In the genomic region with DNA sequence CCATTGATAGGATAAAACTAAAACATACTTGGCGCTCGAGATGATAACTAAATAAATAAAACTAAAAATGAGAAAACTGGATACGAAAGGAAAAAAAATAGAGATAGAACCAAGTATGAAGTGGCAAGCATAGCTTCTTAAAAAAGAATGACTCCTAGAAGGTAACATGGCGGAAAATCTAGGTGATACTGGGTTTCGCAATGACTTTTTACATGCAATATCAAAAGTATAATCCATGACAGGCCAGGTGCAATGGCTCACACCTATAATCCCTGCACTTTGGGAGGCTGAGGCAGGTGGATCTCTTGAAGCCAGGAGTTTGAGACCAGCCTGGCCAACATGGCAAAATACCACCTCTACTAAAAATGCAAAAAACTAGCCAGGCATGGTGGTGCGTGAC, we compare ENCODE assay signal across 28 cellular contexts.
DNase-seq lines count a peak whose midpoint lies in the region; ATAC-seq, FAIRE-seq and TF ChIP-seq lines count a peak whose summit lies in the region.
"Had no signal": no experiment of that assay in that cellular context is flagged by ENCODE, and none has a peak within 500 bp of the region (broad histone marks: within the 10 kb centered on the region; RNA-seq: fewer than 3 reads in every experiment).

No MANE protein-coding gene starts in this region.

- no CpG with 5 or more reads among the region's 6 CpGs for WGBS in IMR-90 (ENCODE audit: extremely low coverage in 2 of 2, insufficient read length in 1 of 2), 2 experiments
- 96% methylated on average over 6 of the region's 6 CpGs for WGBS in K562 (ENCODE audit: insufficient coverage, low coverage, missing lambda C conversion rate)
- WGBS in H1 (ENCODE audit: extremely low coverage in 1 of 2, insufficient coverage in 1 of 2, insufficient read length in 1 of 2, insufficient replicate concordance in 2 of 2, low coverage in 1 of 2, low lambda C conversion rate in 2 of 2, missing lambda C conversion rate in 1 of 2), 2 experiments, result 93% methylated on average over 6 of the region's 6 CpGs; no CpG with 5 or more reads in 1 of the 2 experiments

- no peak overlapping the region for H2BK120ac ChIP-seq in IMR-90 (ENCODE audit: low read depth, low read length)
- H2BK120ac ChIP-seq in H1 (replicated peaks; ENCODE audit: low read depth, low read length), result no peak overlapping the region

- H3K4me3 Mint-ChIP-seq in GM23338, result no peak overlapping the region
- H3K4me3 Mint-ChIP-seq: CD14-positive monocyte; CD4-positive, alpha-beta memory T cell; CD4-positive, CD25-positive, alpha-beta regulatory T cell; CD8-positive, alpha-beta memory T cell had no signal

- no TSS peak for BruUV-seq in IMR-90 (replicated peaks; lab: Mats Ljungman, UMichigan)
- BruUV-seq in K562 (replicated peaks; lab: Mats Ljungman, UMichigan), result no TSS peak

- no peak overlapping the region for H3K9ac ChIP-seq in IMR-90 (ENCODE audit: low read depth, low read length)
- no peak overlapping the region for H3K9ac ChIP-seq in K562 (ENCODE audit: insufficient read depth in 1 of 2, low read depth in 2 of 2, low read length in 2 of 2)
- no peak overlapping the region for H3K9ac ChIP-seq in H1 (replicated peaks in 1 of 4; ENCODE audit: extremely low read depth in 1 of 4, low read depth in 3 of 4, low read length in 3 of 4)
- H3K9ac ChIP-seq: BLaER1 had no signal

- H3K23ac ChIP-seq in IMR-90 (ENCODE audit: low read depth, low read length), result no peak overlapping the region
- no peak overlapping the region for H3K23ac ChIP-seq in H1 (ENCODE audit: insufficient read length)

- no peak for ATAC-seq in GM23338
- no peak for ATAC-seq in IMR-90 (ENCODE audit: low read depth)
- ATAC-seq in K562, result no peak
- ATAC-seq: GM12878 had no signal

- intact Hi-C loops in IMR-90 (cut with micrococcal nuclease) (no loop called here), K562 (cut with micrococcal nuclease) (loop anchor here (5.0 kb wide), 1 partner anchor 824 kb away; no protein-coding TSS in a partner anchor)

- in situ Hi-C loops in IMR-90 (cut with MboI; ENCODE audit: low sequenced_read_pairs), result no loop called here
- in situ Hi-C loops in K562 (cut with MboI), result no loop called here

- no peak for FAIRE-seq in K562 (lab: Jason Lieb, UNC)
- no peak for FAIRE-seq in H1 (lab: Jason Lieb, UNC)
- no peak for FAIRE-seq in D721Med (lab: Jason Lieb, UNC)
- FAIRE-seq: A204.1, GM12878, GM12892, GM18507 had no signal

- H2AK5ac ChIP-seq in IMR-90 (ENCODE audit: low read depth, low read length) (peak overlapping the region; percentile 9; the same call in 1 of the 2 replicates), H1 (ENCODE audit: low read depth, low read length) (no peak overlapping the region)

- H4K20me1 ChIP-seq in GM23338 (replicated peaks; ENCODE audit: insufficient read depth), result no peaks in the 10 kb centered on the region
- peaks cover 19% of the 10 kb centered on the region; the same call in 1 of the 2 replicates for H4K20me1 ChIP-seq in IMR-90 (ENCODE audit: insufficient read depth, low read length)
- no peaks in the 10 kb centered on the region for H4K20me1 ChIP-seq in K562 (replicated peaks; ENCODE audit: control insufficient read depth, insufficient read depth, low read length)
- no peaks in the 10 kb centered on the region for H4K20me1 ChIP-seq in H1 (replicated peaks in 1 of 2; ENCODE audit: control insufficient read depth in 1 of 2, insufficient read depth in 2 of 2, low read length in 2 of 2)

- no peak overlapping the region for H3K27ac ChIP-seq in GM23338 (ENCODE audit: low read depth)
- no peak overlapping the region for H3K27ac ChIP-seq in IMR-90 (ENCODE audit: insufficient read depth, low read length)
- H3K27ac ChIP-seq in K562 (ENCODE audit: extremely low read depth, low read depth, low read length), result no peak overlapping the region
- no peak overlapping the region for H3K27ac ChIP-seq in H1 (ENCODE audit: low read depth, low read length)
- H3K27ac ChIP-seq: BLaER1 had no signal

- H3K27me3 ChIP-seq in GM23338 (ENCODE audit: insufficient read depth) (no peaks in the 10 kb centered on the region), IMR-90 (ENCODE audit: control insufficient read depth, insufficient read depth, low read length) (no peaks in the 10 kb centered on the region), K562 (ENCODE audit: control insufficient read depth in 2 of 2, insufficient read depth in 2 of 2, low read length in 2 of 2) (no peaks in the 10 kb centered on the region), H1 (replicated peaks in 1 of 4; ENCODE audit: control insufficient read depth in 3 of 4, extremely low read depth in 1 of 4, insufficient read depth in 3 of 4, low read length in 3 of 4) (no peaks in the 10 kb centered on the region)
- H3K27me3 ChIP-seq: BE2C, BLaER1 had no signal

- H3K36me3 ChIP-seq in GM23338 (ENCODE audit: insufficient read depth), result no peaks in the 10 kb centered on the region
- H3K36me3 ChIP-seq in IMR-90 (ENCODE audit: control insufficient read depth, insufficient read depth, low read length), result peaks cover 2% of the 10 kb centered on the region; the same call in 1 of the 2 replicates
- peaks cover 3% of the 10 kb centered on the region; the same call in 1 of the 3 replicates for H3K36me3 ChIP-seq in K562 (ENCODE audit: control insufficient read depth, insufficient read depth, low read length)
- H3K36me3 ChIP-seq in H1 (ENCODE audit: control insufficient read depth in 2 of 4, insufficient read depth in 4 of 4, low read length in 3 of 4), result no peaks in the 10 kb centered on the region
- H3K36me3 ChIP-seq: BE2C had no signal

- no peaks in the 10 kb centered on the region for H3K9me3 ChIP-seq in IMR-90 (ENCODE audit: control insufficient read depth, insufficient read depth, low read length)
- H3K9me3 ChIP-seq in K562 (replicated peaks; ENCODE audit: control insufficient read depth, insufficient read depth, low read depth, low read length), result no peaks in the 10 kb centered on the region
- H3K9me3 ChIP-seq in H1 (ENCODE audit: insufficient read depth in 2 of 2, low read depth in 1 of 2, low read length in 1 of 2), result no peaks in the 10 kb centered on the region
- H3K9me3 ChIP-seq: BE2C, Caco-2 had no signal

- no peaks in the 10 kb centered on the region for H3K27me3 Mint-ChIP-seq in GM23338 (ENCODE audit: insufficient read depth, low read depth, poor library complexity)
- H3K27me3 Mint-ChIP-seq: CD4-positive, alpha-beta memory T cell; CD4-positive, CD25-positive, alpha-beta regulatory T cell; CD8-positive, alpha-beta memory T cell had no signal

- peaks cover 42% of the 10 kb centered on the region for H3K4me1 Mint-ChIP-seq in GM23338

- no peak overlapping the region for H4K5ac ChIP-seq in IMR-90 (ENCODE audit: low read depth, low read length)
- no peak overlapping the region for H4K5ac ChIP-seq in H1 (ENCODE audit: insufficient read length, low read depth, low read length)

- TF ChIP-seq EP300 in K562 (IDR thresholded peaks at IDR 0.05; ENCODE audit: low read length) (no peak), H1 (IDR thresholded peaks at IDR 0.05; ENCODE audit: borderline replicate concordance in 1 of 2, low read depth in 2 of 2, low read length in 2 of 2) (no peak)

- H2BK12ac ChIP-seq in H1 (ENCODE audit: low read depth, low read length), result no peak overlapping the region

- CTCF ChIA-PET in IMR-90 (lab: Yijun Ruan, JAX), result no interaction called here
- CTCF ChIA-PET in K562 (lab: Yijun Ruan, JAX; ENCODE audit: low intra/inter-chr PET ratio), result no interaction called here
- CTCF ChIA-PET in H1 (lab: Charles Lee; ENCODE audit: partially characterized antibody), result interaction anchor here (0.6 to 1.8 kb wide), 2 partner anchors 15 to 64 kb away, joined by 3 to 4 read pairs; no protein-coding TSS in a partner anchor

- H3K4me1 ChIP-seq in GM23338 (ENCODE audit: insufficient read depth) (peaks cover 22% of the 10 kb centered on the region), IMR-90 (ENCODE audit: control insufficient read depth, insufficient read depth, low read length) (peaks cover 7% of the 10 kb centered on the region), K562 (replicated peaks in 1 of 2; ENCODE audit: control insufficient read depth in 2 of 2, insufficient read depth in 2 of 2, low read length in 2 of 2) (no peaks in the 10 kb centered on the region), H1 (replicated peaks in 1 of 4; ENCODE audit: control insufficient read depth in 3 of 4, insufficient read depth in 4 of 4, low read length in 3 of 4) (peaks cover 2 to 9% (median 8%) of the 10 kb centered on the region in 4 experiments; a peak in 4 of 7 replicates)
- H3K4me1 ChIP-seq: BE2C, BLaER1 had no signal

- H2AK9ac ChIP-seq in IMR-90 (replicated peaks; ENCODE audit: low read depth, low read length, poor library complexity), result no peak overlapping the region

- no peak overlapping the region for H3K4ac ChIP-seq in IMR-90 (ENCODE audit: low read depth, low read length)
- H3K4ac ChIP-seq in H1 (replicated peaks; ENCODE audit: insufficient read length, low read depth, low read length), result no peak overlapping the region

- H3K79me1 ChIP-seq in IMR-90 (ENCODE audit: low read depth in 1 of 2, low read length in 2 of 2), result peaks cover 25 to 39% of the 10 kb centered on the region in 2 experiments
- H3K79me1 ChIP-seq in H1 (ENCODE audit: low read depth, low read length), result no peaks in the 10 kb centered on the region

- H3K14ac ChIP-seq in IMR-90 (replicated peaks; ENCODE audit: low read depth, low read length), result 0 out of 2 replicates have a peak overlapping the region, but pooled peaks have one; percentile 0
- H3K14ac ChIP-seq in H1 (ENCODE audit: insufficient read length), result no peak overlapping the region

- H3K18ac ChIP-seq in IMR-90 (ENCODE audit: low read depth, low read length), result no peak overlapping the region
- H3K18ac ChIP-seq in H1 (ENCODE audit: extremely low read depth, low read length), result no peak overlapping the region

- H3K23me2 ChIP-seq in H1 (ENCODE audit: low read depth, low read length), result no peaks in the 10 kb centered on the region

- peaks cover 16% of the 10 kb centered on the region for H3K36me3 Mint-ChIP-seq in GM23338 (ENCODE audit: low read depth)

- H3K9me2 ChIP-seq in GM23338 (ENCODE audit: insufficient read depth), result no peaks in the 10 kb centered on the region; the same call in 1 of the 2 replicates

- POLR2A ChIA-PET in IMR-90 (lab: Charles Lee; ENCODE audit: unreplicated experiment), result no interaction called here
- POLR2A ChIA-PET in K562 (lab: Yijun Ruan, JAX), result no interaction called here
- POLR2A ChIA-PET in H1 (lab: Charles Lee; ENCODE audit: partially characterized antibody), result no interaction called here

- H3K9me1 ChIP-seq in IMR-90 (ENCODE audit: insufficient read depth, low read length) (0 out of 2 replicates have a peak, but pooled peaks cover 3% of the 10 kb centered on the region), K562 (ENCODE audit: control insufficient read depth, insufficient read depth, low read length) (no peaks in the 10 kb centered on the region)

- H3F3A ChIP-seq in GM23338 (replicated peaks; ENCODE audit: low read depth), result no peaks in the 10 kb centered on the region

- H2BK5ac ChIP-seq in IMR-90 (ENCODE audit: low read depth, low read length, poor library complexity, severe bottlenecking) (no peak overlapping the region), H1 (ENCODE audit: low read depth, low read length) (no peak overlapping the region)

- H2BK20ac ChIP-seq in IMR-90 (ENCODE audit: low read depth, low read length), result no peak overlapping the region
- H2BK20ac ChIP-seq in H1 (ENCODE audit: low read length), result no peak overlapping the region

- H3K27ac Mint-ChIP-seq in GM23338, result no peak overlapping the region
- H3K27ac Mint-ChIP-seq: CD14-positive monocyte; CD4-positive, alpha-beta memory T cell; CD4-positive, CD25-positive, alpha-beta regulatory T cell; CD8-positive, alpha-beta memory T cell had no signal

- H2AFZ ChIP-seq in GM23338 (no peak overlapping the region), IMR-90 (replicated peaks; ENCODE audit: low read length, poor library complexity) (no peak overlapping the region), K562 (ENCODE audit: low read depth, low read length) (no peak overlapping the region), H1 (ENCODE audit: low read length) (no peak overlapping the region)

- no peak for TF ChIP-seq RAD21 in IMR-90 (IDR thresholded peaks at IDR 0.05; ENCODE audit: low read length)
- TF ChIP-seq RAD21 in K562 (CRISPR knock-in tag; conservative IDR thresholded peaks at IDR 0.05 in 1 of 2, IDR thresholded peaks at IDR 0.05 in 1 of 2), result no peak
- no peak for TF ChIP-seq RAD21 in H1 (IDR thresholded peaks at IDR 0.05 in 1 of 2, conservative IDR thresholded peaks at IDR 0.05 in 1 of 2; ENCODE audit: low read depth in 2 of 2, low read length in 2 of 2)

- H3K4me3 ChIP-seq in GM23338 (no peak overlapping the region), IMR-90 (ENCODE audit: insufficient read depth, low read depth, low read length) (no peak overlapping the region), K562 (no peak overlapping the region), H1 (ENCODE audit: extremely low read depth in 1 of 4, insufficient read depth in 2 of 4, low read depth in 3 of 4, low read length in 4 of 4) (no peak overlapping the region)
- H3K4me3 ChIP-seq: BLaER1, GM12878 had no signal

- H3K9me3 Mint-ChIP-seq in GM23338, result no peaks in the 10 kb centered on the region

- H2BK15ac ChIP-seq in IMR-90 (ENCODE audit: low read depth, low read length) (no peak overlapping the region), H1 (ENCODE audit: low read length) (no peak overlapping the region)

- no peak overlapping the region for H3K56ac ChIP-seq in IMR-90 (ENCODE audit: extremely low read depth, insufficient read depth, low read length)
- H3K56ac ChIP-seq in H1 (replicated peaks; ENCODE audit: insufficient read length, low read depth, low read length), result no peak overlapping the region

- H4K91ac ChIP-seq in IMR-90 (ENCODE audit: insufficient read depth, low read depth, low read length) (no peak overlapping the region), H1 (replicated peaks; ENCODE audit: insufficient read length, low read length) (no peak overlapping the region)

- H3K79me2 ChIP-seq in GM23338 (replicated peaks; ENCODE audit: insufficient read depth) (peaks cover 34% of the 10 kb centered on the region), K562 (ENCODE audit: control insufficient read depth, insufficient read depth, low read length) (peaks cover 18% of the 10 kb centered on the region; the same call in 2 of the 3 replicates), H1 (ENCODE audit: control insufficient read depth in 1 of 2, insufficient read depth in 2 of 2, low read length in 2 of 2) (peaks cover 0 to 24% of the 10 kb centered on the region in 2 experiments; a peak in 2 of 4 replicates)

- 0 out of 2 replicates have a peak overlapping the region, but pooled peaks have one; percentile 12 for H3K4me2 ChIP-seq in GM23338
- H3K4me2 ChIP-seq in IMR-90 (ENCODE audit: low read depth, low read length), result peak overlapping the region; percentile 38; the same call in 1 of the 2 replicates
- no peak overlapping the region for H3K4me2 ChIP-seq in K562 (ENCODE audit: insufficient read depth, low read length)
- no peak overlapping the region for H3K4me2 ChIP-seq in H1 (ENCODE audit: insufficient read depth in 1 of 2, low read depth in 2 of 2, low read length in 2 of 2)
- H3K4me2 ChIP-seq: BLaER1 had no signal

- TF ChIP-seq CTCF in GM23338 (conservative IDR thresholded peaks at IDR 0.05; ENCODE audit: low read depth in 2 of 2) (no peak), IMR-90 (conservative IDR thresholded peaks at IDR 0.05; ENCODE audit: low read depth, low read length) (no peak), K562 (IDR thresholded peaks at IDR 0.05 in 2 of 3, conservative IDR thresholded peaks at IDR 0.05 in 1 of 3; ENCODE audit: insufficient read depth in 2 of 3, low read depth in 1 of 3, low read length in 3 of 3) (no peak), H1 (IDR thresholded peaks at IDR 0.05; ENCODE audit: control extremely low read depth in 1 of 3, insufficient read depth in 1 of 3, low read depth in 1 of 3, low read length in 3 of 3) (no peak), D721Med (IDR thresholded peaks at IDR 0.05; ENCODE audit: insufficient read depth, missing control alignments) (no peak)

- H4K8ac ChIP-seq in IMR-90 (ENCODE audit: low read depth in 2 of 2, low read length in 2 of 2) (no peak overlapping the region), H1 (ENCODE audit: extremely low read depth, insufficient read depth, low read length) (no peak overlapping the region)

- DNase-seq in GM23338 (ENCODE audit: low spot score) (no peak), IMR-90 (no peak), K562 (ENCODE audit: extremely low read depth in 1 of 4, low spot score in 3 of 4) (no peak), H1 (ENCODE audit: low read depth in 1 of 2, low spot score in 2 of 2) (no peak), NCI-H2107 treated with DMSO at 0.1 percent for 48 hours (lab: John Stamatoyannopoulos, UW; ENCODE audit: unreplicated experiment) (no peak), D721Med (ENCODE audit: insufficient read length, low spot score) (no peak), COLO829 (ENCODE audit: low spot score) (no peak)
- DNase-seq: 8988T; ACHN; BE2C; C1 segment of cervical spinal cord; Caco-2; Calu3; CD4-positive, alpha-beta memory T cell; CD4-positive, CD25-positive, alpha-beta regulatory T cell; CD8-positive, alpha-beta memory T cell; DMS 273 treated with DMSO at 0.1 percent for 48 hours; DMS153; DMS53; DMS79; DND-41; GDM1 had no signal

- dilution Hi-C loops in IMR-90 (cut with HindIII; ENCODE audit: low sequenced_read_pairs, unreplicated experiment), result no loop called here

- no peak for TF ChIP-seq POLR2A in IMR-90 (IDR thresholded peaks at IDR 0.05; ENCODE audit: low read depth, low read length)
- no peak for TF ChIP-seq POLR2A in K562 (conservative IDR thresholded peaks at IDR 0.05)
- no peak for TF ChIP-seq POLR2A in H1 (IDR thresholded peaks at IDR 0.05; ENCODE audit: control extremely low read depth in 1 of 2, low read depth in 2 of 2, low read length in 2 of 2)

Comparison
In these comparisons a context has a peak if more than half of its experiments do, and no peak if none do; other contexts are left out.
1. H3K4me2 ChIP-seq: peak in GM23338 (single experiment) and IMR-90 (single experiment); none in K562 (single experiment) and H1 (0 of 2).